In the genomic region with DNA sequence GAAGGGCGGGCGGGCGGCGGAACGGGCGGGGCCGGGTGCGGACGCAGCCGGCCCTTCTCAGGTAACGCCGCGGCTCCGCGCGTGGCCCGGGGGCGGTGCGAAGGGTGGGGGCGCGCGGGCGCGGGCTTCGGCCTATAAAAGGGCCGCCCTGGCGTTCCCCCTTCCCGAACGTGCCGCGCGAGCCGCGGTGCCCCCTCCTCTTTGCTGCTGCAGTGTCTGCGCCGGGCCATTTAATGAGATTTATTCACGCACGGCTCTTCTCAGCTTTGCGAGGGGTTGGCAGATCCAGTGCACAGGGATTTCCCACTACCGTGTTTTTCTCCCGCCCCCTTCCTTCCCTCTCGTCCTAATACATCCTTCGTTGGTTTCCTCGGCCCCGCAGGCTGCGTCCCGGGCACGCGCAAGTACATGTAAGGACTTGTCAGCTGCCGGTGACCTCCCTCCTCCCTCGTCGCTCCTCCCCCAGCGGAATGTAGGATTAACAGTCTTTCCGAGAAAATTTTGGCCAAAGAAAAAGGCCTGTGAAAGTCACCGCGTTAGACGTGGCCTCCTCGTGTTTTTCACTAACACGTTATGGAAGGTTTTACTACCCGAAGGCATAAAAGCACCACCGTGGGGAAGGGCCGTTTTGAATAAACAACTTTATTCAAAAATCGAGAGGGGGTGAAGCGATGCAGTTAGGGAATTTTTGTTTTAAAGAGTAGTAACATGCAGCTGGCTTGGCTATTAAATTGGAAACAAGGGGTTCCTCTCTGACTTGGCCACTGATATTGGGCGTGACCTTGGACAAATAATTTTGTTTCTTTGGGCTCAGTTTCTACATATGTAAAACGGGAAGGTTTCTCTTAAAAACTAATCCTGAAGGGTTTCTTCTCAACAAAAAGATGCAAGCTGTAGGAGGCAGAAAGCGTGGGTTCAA, we compare ENCODE assay signal across 8 cellular contexts. TPM values are rescaled to one million over a fixed set of nuclear protein-coding genes. Genes with fewer than 3 reads are reported as not detected.
DNase-seq lines count a peak whose midpoint lies in the region; ATAC-seq and TF ChIP-seq lines count a peak whose summit lies in the region.

No MANE protein-coding gene starts in this region.

- ATAC-seq in GM19025 (IDR thresholded peaks at IDR 0.05; ENCODE audit: low read depth, unreplicated experiment) (peak; percentile 49), HG03196 (IDR thresholded peaks at IDR 0.05; ENCODE audit: unreplicated experiment) (peak; percentile 50), left lobe of liver (peak; percentile 82)

- peak overlapping the region; percentile 91 for H3K4me3 ChIP-seq in coronary artery

- no peak for TF ChIP-seq CTCF in coronary artery (IDR thresholded peaks at IDR 0.05)

- DNase-seq in Ammon's horn (ENCODE audit: low spot score) (peak; percentile 92), NCI-H226 (peak; percentile 92), coronary artery (ENCODE audit: low spot score) (peak; percentile 96), left lobe of liver (ENCODE audit: low spot score) (peak; percentile 92)
- DNase-seq in activated CD4-positive, CD25-positive, alpha-beta regulatory T cell treated with anti-CD3 and anti-CD28 coated beads, Interleukin-2, amount 50 U/mL, for 72 hours = peak; percentile 91
- peak; percentile 85 for DNase-seq in stimulated activated CD4-positive, alpha-beta T cell treated with anti-CD3 and anti-CD28 coated beads, Interleukin-1b, Interleukin-23, amount 100 ng/mL, for 48 hours

- peak overlapping the region; percentile 100 for H3K27ac ChIP-seq in coronary artery

RNA-seq across cellular contexts. Expression of a gene that starts 1.0 kb away (rescaled TPM):
- total RNA-seq in left lobe of liver = 11.7 TPM

Comparison
In these comparisons a context has a peak if more than half of its experiments do, and no peak if none do; other contexts are left out.
1. Peak in every context shown above with its lines: DNase-seq, ATAC-seq, H3K4me3 ChIP-seq and H3K27ac ChIP-seq.